In genomic region chr5:45694255-45694834, GRCh38 we compare ENCODE assay signal across 16 cellular contexts. TPM values are rescaled to one million over a fixed set of nuclear protein-coding genes. Genes with fewer than 3 reads are reported as not detected.
DNase-seq lines count a peak whose midpoint lies in the region; ATAC-seq, FAIRE-seq and TF ChIP-seq lines count a peak whose summit lies in the region.
"Had no signal": no experiment of that assay in that cellular context is flagged by ENCODE, and none has a peak within 500 bp of the region (broad histone marks: within the 10 kb centered on the region; RNA-seq: fewer than 3 reads in every experiment).

No MANE protein-coding gene starts in this region.

- CTCF ChIA-PET in HCT116 (lab: Charles Lee) = no interaction called here
- CTCF ChIA-PET in activated CD4-positive, alpha-beta T cell treated with anti-CD3 and anti-CD28 coated beads for 36 hours (lab: Charles Lee) = no interaction called here

- no peak for TF ChIP-seq POLR2A in HCT116 (IDR thresholded peaks at IDR 0.05; ENCODE audit: borderline replicate concordance, extremely low read depth, insufficient read depth, insufficient read length)
- TF ChIP-seq POLR2A in H54 (IDR thresholded peaks at IDR 0.05; ENCODE audit: low read depth, low read length) = no peak

- peaks cover 20% of the 10 kb centered on the region for H3K27me3 Mint-ChIP-seq in activated CD4-positive, alpha-beta T cell treated with anti-CD3 and anti-CD28 coated beads for 36 hours

- BruUV-seq in HCT116 (replicated peaks; lab: Mats Ljungman, UMichigan) = no TSS peak

- H3K4me2 ChIP-seq in HCT116 (ENCODE audit: low read length) = no peak overlapping the region
- H3K4me2 ChIP-seq: BLaER1 treated with 17β-estradiol and CSF1 and Interleukin-3, amounts not matched to agents 10 nM and 100 nM had no signal

- no peaks in the 10 kb centered on the region for H3K36me3 ChIP-seq in HCT116 (ENCODE audit: control insufficient read depth in 1 of 2, insufficient read depth in 2 of 2, low read length in 2 of 2)
- H3K36me3 ChIP-seq: BLaER1 treated with 17β-estradiol and CSF1 and Interleukin-3, amounts not matched to agents 10 nM and 100 nM had no signal

- ATAC-seq in HCT116 = no peak
- ATAC-seq in activated CD4-positive, alpha-beta T cell treated with anti-CD3 and anti-CD28 coated beads for 36 hours = no peak

- no peak overlapping the region for H2AFZ ChIP-seq in HCT116 (ENCODE audit: low read depth, low read length, poor library complexity, severe bottlenecking)

- no peaks in the 10 kb centered on the region for H4K20me1 ChIP-seq in HCT116 (ENCODE audit: insufficient read depth)
- H4K20me1 ChIP-seq: BLaER1 treated with 17β-estradiol and CSF1 and Interleukin-3, amounts not matched to agents 10 nM and 100 nM had no signal

- FAIRE-seq in islet of Langerhans (lab: Jason Lieb, UNC) (peak; percentile 64), H54 (lab: Jason Lieb, UNC) (no peak)
- FAIRE-seq: colon, frontal cortex had no signal

- no peak overlapping the region for H3K4me3 Mint-ChIP-seq in activated CD4-positive, alpha-beta T cell treated with anti-CD3 and anti-CD28 coated beads for 36 hours
- H3K4me3 Mint-ChIP-seq: activated B cell treated with CpG ODN at 0.5 μM for 24 hours had no signal

- TF ChIP-seq CTCF in HCT116 (IDR thresholded peaks at IDR 0.05 in 2 of 3, conservative IDR thresholded peaks at IDR 0.05 in 1 of 3; ENCODE audit: borderline replicate concordance in 1 of 3, insufficient read depth in 1 of 3, low read depth in 2 of 3, low read length in 2 of 3) = no peak

- H3K9me3 ChIP-seq in HCT116 (ENCODE audit: control insufficient read depth in 1 of 2, insufficient read depth in 1 of 2, low read depth in 1 of 2, low read length in 2 of 2) = no peaks in the 10 kb centered on the region

- TF ChIP-seq RAD21 in HCT116 (IDR thresholded peaks at IDR 0.05; ENCODE audit: low read depth) = no peak

- DNase-seq in A172 (ENCODE audit: low spot score) = peak; percentile 9
- no peak for DNase-seq in HCT116 (ENCODE audit: low read depth, low spot score)
- DNase-seq in inferior parietal cortex (ENCODE audit: extremely low spot score) = no peak
- DNase-seq in cerebellum (ENCODE audit: low spot score) = no peak
- DNase-seq in activated CD4-positive, alpha-beta T cell treated with anti-CD3 and anti-CD28 coated beads for 36 hours = no peak
- DNase-seq in H54 (ENCODE audit: insufficient read length, low spot score) = no peak
- DNase-seq: activated B cell treated with CpG ODN at 0.5 μM for 24 hours, GDM1, midbrain, NCI-H187 had no signal

- no peaks in the 10 kb centered on the region for H3K4me1 ChIP-seq in HCT116 (ENCODE audit: control insufficient read depth in 1 of 2, insufficient read depth in 2 of 2, low read length in 2 of 2)
- H3K4me1 ChIP-seq: BLaER1 treated with 17β-estradiol and CSF1 and Interleukin-3, amounts not matched to agents 10 nM and 100 nM had no signal

- H3K9me3 Mint-ChIP-seq in activated CD4-positive, alpha-beta T cell treated with anti-CD3 and anti-CD28 coated beads for 36 hours (ENCODE audit: low read depth) = peaks cover 6% of the 10 kb centered on the region

- H3K4me1 Mint-ChIP-seq in activated CD4-positive, alpha-beta T cell treated with anti-CD3 and anti-CD28 coated beads for 36 hours = peaks cover 2% of the 10 kb centered on the region
- H3K4me1 Mint-ChIP-seq: activated B cell treated with CpG ODN at 0.5 μM for 24 hours had no signal

- no peaks in the 10 kb centered on the region for H3K79me2 ChIP-seq in HCT116 (ENCODE audit: insufficient read depth, low read length)

- intact Hi-C loops in HCT116 (cut with micrococcal nuclease) = no loop called here
- intact Hi-C loops in activated CD4-positive, alpha-beta T cell treated with anti-CD3 and anti-CD28 coated beads for 36 hours (cut with DNase I, micrococcal nuclease) = no loop called here

- H3K27ac ChIP-seq in HCT116 (ENCODE audit: low read depth, low read length) (no peak overlapping the region), angular gyrus (ENCODE audit: low read depth, low read length) (peak overlapping the region; percentile 55)
- H3K27ac ChIP-seq: BLaER1 treated with 17β-estradiol and CSF1 and Interleukin-3, amounts not matched to agents 10 nM and 100 nM; skin epidermis had no signal

- no peaks in the 10 kb centered on the region for H3K27me3 ChIP-seq in HCT116 (ENCODE audit: insufficient read depth, low read length)
- H3K27me3 ChIP-seq: BLaER1 treated with 17β-estradiol and CSF1 and Interleukin-3, amounts not matched to agents 10 nM and 100 nM had no signal

- RAD21 ChIA-PET in HCT116 (lab: Charles Lee; ENCODE audit: low non-redundant PET in 1 of 2, low total read pairs in 2 of 2, uncharacterized antibody in 2 of 2, unreplicated experiment in 2 of 2) = no interaction called here

- H3K36me3 Mint-ChIP-seq in activated CD4-positive, alpha-beta T cell treated with anti-CD3 and anti-CD28 coated beads for 36 hours (ENCODE audit: low read depth) = peaks cover 6% of the 10 kb centered on the region

- H3K4me3 ChIP-seq in HCT116 (replicated peaks in 1 of 2; ENCODE audit: low read depth in 1 of 2, low read length in 2 of 2) = no peak overlapping the region
- H3K4me3 ChIP-seq: BLaER1 treated with 17β-estradiol and CSF1 and Interleukin-3, amounts not matched to agents 10 nM and 100 nM had no signal

- H3K9me2 ChIP-seq in HCT116 (ENCODE audit: insufficient read depth) = no peaks in the 10 kb centered on the region

- H3K27ac Mint-ChIP-seq in activated CD4-positive, alpha-beta T cell treated with anti-CD3 and anti-CD28 coated beads for 36 hours = no peak overlapping the region
- H3K27ac Mint-ChIP-seq: activated B cell treated with CpG ODN at 0.5 μM for 24 hours had no signal

- no peak overlapping the region for H3K9ac ChIP-seq in HCT116 (ENCODE audit: low read length)
- H3K9ac ChIP-seq: BLaER1 treated with 17β-estradiol and CSF1 and Interleukin-3, amounts not matched to agents 10 nM and 100 nM had no signal

- POLR2A ChIA-PET in HCT116 (lab: Charles Lee) = no interaction called here
- POLR2A ChIA-PET in activated CD4-positive, alpha-beta T cell treated with anti-CD3 and anti-CD28 coated beads for 36 hours (lab: Charles Lee) = no interaction called here

TF ChIP-seq in HCT116, 20 proteins besides CTCF, POLR2A, EP300 and RAD21:
- TF ChIP-seq REST (IDR thresholded peaks at IDR 0.05; ENCODE audit: low read depth) (peak; percentile 66), EGR1 (IDR thresholded peaks at IDR 0.05; ENCODE audit: low read depth) (no peak), FOSL1 (IDR thresholded peaks at IDR 0.05; ENCODE audit: low read depth) (no peak), SIN3A (IDR thresholded peaks at IDR 0.05; ENCODE audit: low read depth) (no peak), POLR2AphosphoS5 (IDR thresholded peaks at IDR 0.05; ENCODE audit: low read depth, low read length) (no peak)

RNA-seq across cellular contexts. Expression of gene HCN1, which starts 1.8 kb away (rescaled TPM):
- not detected in 2 replicates for total RNA-seq in A172 (2014; rRNA removed; shearing (Covaris generic))
- total RNA-seq in HCT116 (2021; ENCODE audit: unreplicated experiment) = 0.10 TPM
- 0.01 and 0.08 TPM in 2 replicates for polyA plus RNA-seq in HCT116 (2012)
- total RNA-seq in cerebellum = 32.5 TPM
- not detected for total RNA-seq in activated CD4-positive, alpha-beta T cell treated with anti-CD3 and anti-CD28 coated beads for 36 hours
- total RNA-seq: activated B cell treated with CpG ODN at 0.5 μM for 24 hours had no signal

Comparison
In these comparisons a context has a peak if more than half of its experiments do, and no peak if none do; other contexts are left out.
1. RNA of gene HCN1, which starts 1.8 kb away (total RNA-seq): 32.5 TPM in cerebellum (single experiment); 0.10 TPM in HCT116 (single experiment), not detected in A172 and not detected in activated CD4-positive, alpha-beta T cell treated with anti-CD3 and anti-CD28 coated beads for 36 hours; every median in the first group is over 10 times any median in the second.